In genomic region chr10:73234695-73235094, GRCh38 we compare ENCODE assay signal across 25 cellular contexts.
"Had no signal": no experiment of that assay in that cellular context is flagged by ENCODE, and none has a peak within 500 bp of the region (broad histone marks: within the 10 kb centered on the region; RNA-seq: fewer than 3 reads in every experiment).

No MANE protein-coding gene starts in this region.

- H3K9me3 Mint-ChIP-seq: activated CD4-positive, alpha-beta T cell treated with anti-CD3 and anti-CD28 coated beads, Interleukin-2, amount 10 ng/mL, durations not matched to agents 7 days and 5 days; activated naive CD8-positive, alpha-beta T cell treated with anti-CD3 and anti-CD28 coated beads, Interleukin-2, amount 10 ng/mL, durations not matched to agents 7 days and 5 days; activated T-cell treated with anti-CD3 and anti-CD28 coated beads, Interleukin-2, amount 50 U/mL, for 4 hours had no signal

- H3K27me3 ChIP-seq: adrenal gland, breast epithelium, SJCRH30 had no signal

- H3K9me3 ChIP-seq: adrenal gland, breast epithelium, SJCRH30, SK-N-SH had no signal

- DNase-seq: activated CD4-positive, alpha-beta T cell treated with anti-CD3 and anti-CD28 coated beads, Interleukin-2, amount 10 ng/mL, durations not matched to agents 7 days and 5 days; activated CD4-positive, CD25-positive, alpha-beta regulatory T cell; activated CD8-positive, alpha-beta memory T cell treated with anti-CD3 and anti-CD28 coated beads, Interleukin-2, amount 50 U/mL, for 48 hours; activated CD8-positive, alpha-beta T cell treated with anti-CD3 and anti-CD28 coated beads, Interleukin-2, amount 10 ng/mL, durations not matched to agents 7 days and 5 days; activated effector memory CD4-positive, alpha-beta T cell treated with anti-CD3 and anti-CD28 coated beads, Interleukin-2, amount 50 U/mL, for 16 hours; activated naive CD4-positive, alpha-beta T cell treated with Interleukin-2 at 50 U/mL for 16 hours; activated naive CD8-positive, alpha-beta T cell treated with anti-CD3 and anti-CD28 coated beads, Interleukin-2, amount 10 ng/mL, durations not matched to agents 7 days and 5 days; activated T-cell treated with anti-CD3 and anti-CD28 coated beads, Interleukin-2, amount 50 U/mL, for 4 hours; adrenal gland; aorta; IMR-90; KG1; NCI-H1048; NCI-H146; NCI-H187 treated with DMSO at 0.1 percent for 48 hours; NCI-H2081 treated with DMSO at 0.1 percent for 48 hours; NCI-H2227 treated with DMSO at 0.1 percent for 48 hours; NCI-H446 treated with DMSO at 0.1 percent for 48 hours; NCI-H524 treated with DMSO at 0.1 percent for 48 hours; NCI-H748 treated with DMSO at 0.1 percent for 48 hours; SJCRH30; SK-N-SH; T-helper 1 cell had no signal

- H3K27me3 Mint-ChIP-seq: activated CD4-positive, alpha-beta T cell treated with anti-CD3 and anti-CD28 coated beads, Interleukin-2, amount 10 ng/mL, durations not matched to agents 7 days and 5 days; activated naive CD8-positive, alpha-beta T cell treated with anti-CD3 and anti-CD28 coated beads, Interleukin-2, amount 10 ng/mL, durations not matched to agents 7 days and 5 days had no signal

- ATAC-seq: activated CD8-positive, alpha-beta T cell treated with anti-CD3 and anti-CD28 coated beads, Interleukin-2, amount 10 ng/mL, durations not matched to agents 7 days and 5 days; activated T-cell treated with anti-CD3 and anti-CD28 coated beads, Interleukin-2, amount 50 U/mL, for 4 hours had no signal

- H3K36me3 ChIP-seq: breast epithelium had no signal

- H3K27ac ChIP-seq: adrenal gland, breast epithelium, SJCRH30, VCaP had no signal

- H3K27ac Mint-ChIP-seq: activated CD4-positive, alpha-beta T cell treated with anti-CD3 and anti-CD28 coated beads, Interleukin-2, amount 10 ng/mL, durations not matched to agents 7 days and 5 days; activated CD8-positive, alpha-beta T cell treated with anti-CD3 and anti-CD28 coated beads, Interleukin-2, amount 10 ng/mL, durations not matched to agents 7 days and 5 days; activated naive CD8-positive, alpha-beta T cell treated with anti-CD3 and anti-CD28 coated beads, Interleukin-2, amount 10 ng/mL, durations not matched to agents 7 days and 5 days had no signal

- H3K4me1 Mint-ChIP-seq: activated CD4-positive, alpha-beta T cell treated with anti-CD3 and anti-CD28 coated beads, Interleukin-2, amount 10 ng/mL, durations not matched to agents 7 days and 5 days had no signal

- H3K4me3 Mint-ChIP-seq: activated CD4-positive, alpha-beta T cell treated with anti-CD3 and anti-CD28 coated beads, Interleukin-2, amount 10 ng/mL, durations not matched to agents 7 days and 5 days; activated CD8-positive, alpha-beta T cell treated with anti-CD3 and anti-CD28 coated beads, Interleukin-2, amount 10 ng/mL, durations not matched to agents 7 days and 5 days; activated naive CD8-positive, alpha-beta T cell treated with anti-CD3 and anti-CD28 coated beads, Interleukin-2, amount 10 ng/mL, durations not matched to agents 7 days and 5 days; activated T-cell treated with anti-CD3 and anti-CD28 coated beads, Interleukin-2, amount 50 U/mL, for 4 hours had no signal

- H3K4me3 ChIP-seq: adrenal gland, breast epithelium, SJCRH30 had no signal

- H3K4me1 ChIP-seq: adrenal gland, breast epithelium, SJCRH30 had no signal
